ENCODE assay signal across 1 cellular context in the genomic region with DNA sequence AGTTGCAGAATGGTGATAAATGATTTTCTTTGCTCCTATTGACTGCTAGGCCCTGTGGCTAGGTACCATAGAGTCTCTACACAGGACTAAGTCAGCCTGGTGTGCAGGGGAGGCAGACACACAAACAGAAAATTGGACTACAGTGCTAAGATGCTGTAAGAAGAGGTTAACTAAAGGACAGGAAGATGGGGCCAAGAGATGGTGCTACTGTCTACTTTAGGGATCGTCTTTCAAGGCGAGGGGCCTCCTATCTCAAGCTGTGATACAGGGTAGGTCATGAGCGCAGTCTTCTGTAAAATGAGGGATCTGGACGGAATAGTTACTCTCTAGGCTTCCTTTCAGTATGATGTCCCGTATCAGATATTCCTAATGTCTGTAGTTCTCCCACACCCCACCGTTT.
TF ChIP-seq lines count a peak whose summit lies in the region.

No MANE protein-coding gene starts in this region.

TF ChIP-seq in IMR-90, 13 proteins besides CTCF, POLR2A, EP300 and RAD21:
- no peak for TF ChIP-seq SMC3 (IDR thresholded peaks at IDR 0.05; ENCODE audit: low read depth, low read length)
- TF ChIP-seq RCOR1 (IDR thresholded peaks at IDR 0.05; ENCODE audit: insufficient replicate concordance, low read length) = no peak
- TF ChIP-seq ELK1 (IDR thresholded peaks at IDR 0.05; ENCODE audit: borderline replicate concordance, low read depth, low read length) = no peak
- TF ChIP-seq BHLHE40 (IDR thresholded peaks at IDR 0.05; ENCODE audit: low read depth, low read length) = no peak
- TF ChIP-seq, protein P1, sequence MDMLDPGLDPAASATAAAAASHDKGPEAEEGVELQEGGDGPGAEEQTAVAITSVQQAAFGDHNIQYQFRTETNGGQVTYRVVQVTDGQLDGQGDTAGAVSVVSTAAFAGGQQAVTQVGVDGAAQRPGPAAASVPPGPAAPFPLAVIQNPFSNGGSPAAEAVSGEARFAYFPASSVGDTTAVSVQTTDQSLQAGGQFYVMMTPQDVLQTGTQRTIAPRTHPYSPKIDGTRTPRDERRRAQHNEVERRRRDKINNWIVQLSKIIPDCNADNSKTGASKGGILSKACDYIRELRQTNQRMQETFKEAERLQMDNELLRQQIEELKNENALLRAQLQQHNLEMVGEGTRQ (IDR thresholded peaks at IDR 0.05; ENCODE audit: low read depth, low read length) = no peak
- TF ChIP-seq MXI1 (IDR thresholded peaks at IDR 0.05; ENCODE audit: borderline replicate concordance, low read depth, low read length) = no peak
- TF ChIP-seq NFE2L2 (IDR thresholded peaks at IDR 0.05; ENCODE audit: low read depth, low read length) = no peak
- TF ChIP-seq MAFK (IDR thresholded peaks at IDR 0.05; ENCODE audit: low read depth, low read length) = no peak
- TF ChIP-seq CEBPB (IDR thresholded peaks at IDR 0.05; ENCODE audit: low read depth, low read length) = no peak
- no peak for TF ChIP-seq MAZ (IDR thresholded peaks at IDR 0.05; ENCODE audit: borderline replicate concordance, low read depth, low read length)
- no peak for TF ChIP-seq CHD1 (IDR thresholded peaks at IDR 0.05; ENCODE audit: low read depth, low read length)
- TF ChIP-seq RFX5 (IDR thresholded peaks at IDR 0.05; ENCODE audit: low read depth, low read length) = no peak
- TF ChIP-seq FOS (IDR thresholded peaks at IDR 0.05; ENCODE audit: low read depth, low read length) = no peak
